11 cellular contexts compared by ENCODE assay signal in genomic region chr2:232568161-232568560, GRCh38. TPM values are rescaled to one million over a fixed set of nuclear protein-coding genes. Genes with fewer than 3 reads are reported as not detected.
DNase-seq lines count a peak whose midpoint lies in the region; ATAC-seq and TF ChIP-seq lines count a peak whose summit lies in the region.
"Had no signal": no experiment of that assay in that cellular context is flagged by ENCODE, and none has a peak within 500 bp of the region (broad histone marks: within the 10 kb centered on the region; RNA-seq: fewer than 3 reads in every experiment).

No MANE protein-coding gene starts in this region.

- peak overlapping the region; percentile 16 for H3K4me3 Mint-ChIP-seq in endothelial cell (ENCODE audit: unreplicated experiment)
- H3K4me3 Mint-ChIP-seq in stimulated activated naive CD8-positive, alpha-beta T cell treated with anti-CD3 and anti-CD28 coated beads, Interleukin-15, amount 100 ng/mL, for 72 hours, result no peak overlapping the region
- H3K4me3 Mint-ChIP-seq: brain had no signal

- DNase-seq in GM03348 (ENCODE audit: low spot score), result peak; percentile 86
- peak; percentile 45 for DNase-seq in NCI-H460 (ENCODE audit: extremely low read depth, low read depth)
- DNase-seq in endothelial cell (ENCODE audit: low spot score), result no peak
- DNase-seq in omental fat pad (ENCODE audit: low spot score), result no peak
- no peak for DNase-seq in putamen (ENCODE audit: low spot score)
- no peak for DNase-seq in stimulated activated naive CD8-positive, alpha-beta T cell treated with anti-CD3 and anti-CD28 coated beads, Interleukin-15, amount 100 ng/mL, for 72 hours
- DNase-seq in DMS79 treated with DMSO at 0.1 percent for 48 hours (lab: John Stamatoyannopoulos, UW), result no peak
- DNase-seq: NCI-H1048, occipital lobe had no signal

- TF ChIP-seq CTCF in endothelial cell (IDR thresholded peaks at IDR 0.05; ENCODE audit: unreplicated experiment) (no peak), omental fat pad (IDR thresholded peaks at IDR 0.05) (no peak)

- H3K4me1 Mint-ChIP-seq in endothelial cell (ENCODE audit: unreplicated experiment), result no peaks in the 10 kb centered on the region
- no peaks in the 10 kb centered on the region for H3K4me1 Mint-ChIP-seq in stimulated activated naive CD8-positive, alpha-beta T cell treated with anti-CD3 and anti-CD28 coated beads, Interleukin-15, amount 100 ng/mL, for 72 hours

- H3K36me3 Mint-ChIP-seq in endothelial cell (ENCODE audit: low read depth, unreplicated experiment), result peaks cover 63% of the 10 kb centered on the region

- ATAC-seq in omental fat pad (ENCODE audit: low FRiP score) (peak; percentile 63), HG03175 (IDR thresholded peaks at IDR 0.05; ENCODE audit: unreplicated experiment) (no peak)
- ATAC-seq in stimulated activated naive CD8-positive, alpha-beta T cell treated with anti-CD3 and anti-CD28 coated beads, Interleukin-15, amount 100 ng/mL, for 72 hours, result no peak

- no peaks in the 10 kb centered on the region for H3K9me3 Mint-ChIP-seq in endothelial cell (ENCODE audit: unreplicated experiment)
- no peaks in the 10 kb centered on the region for H3K9me3 Mint-ChIP-seq in stimulated activated naive CD8-positive, alpha-beta T cell treated with anti-CD3 and anti-CD28 coated beads, Interleukin-15, amount 100 ng/mL, for 72 hours
- H3K9me3 Mint-ChIP-seq: brain had no signal

- peak overlapping the region; percentile 4 for H3K27ac Mint-ChIP-seq in endothelial cell (ENCODE audit: unreplicated experiment)
- no peak overlapping the region for H3K27ac Mint-ChIP-seq in stimulated activated naive CD8-positive, alpha-beta T cell treated with anti-CD3 and anti-CD28 coated beads, Interleukin-15, amount 100 ng/mL, for 72 hours

- H3K27me3 Mint-ChIP-seq in endothelial cell (ENCODE audit: unreplicated experiment), result peaks cover 4% of the 10 kb centered on the region
- H3K27me3 Mint-ChIP-seq in stimulated activated naive CD8-positive, alpha-beta T cell treated with anti-CD3 and anti-CD28 coated beads, Interleukin-15, amount 100 ng/mL, for 72 hours, result no peaks in the 10 kb centered on the region
- H3K27me3 Mint-ChIP-seq: brain had no signal

RNA-seq across cellular contexts. Expression of gene EIF4E2, which starts 17.7 kb away (rescaled TPM):
- 59.7 and 67.1 TPM in 2 replicates for total RNA-seq in NCI-H460 (2014; rRNA removed; shearing (Covaris generic))
- polyA plus RNA-seq in NCI-H460 (2014; cell fraction: nucleus; rRNA removed), result 54.0 and 58.5 TPM in 2 replicates
- total RNA-seq in endothelial cell (ENCODE audit: unreplicated experiment) (94.8 TPM), omental fat pad (10 to 100 TPM; 32.2 to 45.4 (median 37.8) TPM)

RNA-seq across cellular contexts. Expression of gene TIGD1, which starts 17.8 kb away (rescaled TPM):
- 17.6 and 17.7 TPM in 2 replicates for total RNA-seq in NCI-H460 (2014; rRNA removed; shearing (Covaris generic))
- polyA plus RNA-seq in NCI-H460 (2014; cell fraction: nucleus; rRNA removed), result 21.8 and 29.7 TPM in 2 replicates
- 3.7 TPM for total RNA-seq in endothelial cell (ENCODE audit: unreplicated experiment)
- total RNA-seq in omental fat pad, result 1 to 10 TPM; 1.5 to 3.8 (median 2.4) TPM

RNA-seq across cellular contexts. Expression of gene CHRNG, which starts 28.7 kb away (rescaled TPM):
- total RNA-seq in NCI-H460 (2014; rRNA removed; shearing (Covaris generic)), result not detected in 2 replicates
- not detected in 2 replicates for polyA plus RNA-seq in NCI-H460 (2014; cell fraction: nucleus; rRNA removed)
- total RNA-seq in endothelial cell (ENCODE audit: unreplicated experiment), result not detected
- not detected for total RNA-seq in omental fat pad

RNA-seq across cellular contexts. Expression of gene CHRND, which starts 42.2 kb away (rescaled TPM):
- total RNA-seq in NCI-H460 (2014; rRNA removed; shearing (Covaris generic)), result 0.05 TPM in 1 of 2 replicates, not detected in the other
- not detected in 2 replicates for polyA plus RNA-seq in NCI-H460 (2014; cell fraction: nucleus; rRNA removed)
- not detected for total RNA-seq in endothelial cell (ENCODE audit: unreplicated experiment)
- not detected for total RNA-seq in omental fat pad
- total RNA-seq: occipital lobe had no signal

RNA-seq across cellular contexts. Expression of gene PRSS56, which starts 48.0 kb away (rescaled TPM):
- total RNA-seq in NCI-H460 (2014; rRNA removed; shearing (Covaris generic)), result not detected in 2 replicates
- polyA plus RNA-seq in NCI-H460 (2014; cell fraction: nucleus; rRNA removed), result not detected in 2 replicates
- total RNA-seq in endothelial cell (ENCODE audit: unreplicated experiment) (not detected), omental fat pad (not detected)
- total RNA-seq: occipital lobe had no signal

Comparison
In these comparisons a context has a peak if more than half of its experiments do, and no peak if none do; other contexts are left out.
1. DNase-seq: peak in GM03348 (single experiment) and NCI-H460 (single experiment); none in endothelial cell (single experiment), omental fat pad (single experiment), putamen (single experiment), stimulated activated naive CD8-positive, alpha-beta T cell treated with anti-CD3 and anti-CD28 coated beads, Interleukin-15, amount 100 ng/mL, for 72 hours (0 of 2) and DMS79 treated with DMSO at 0.1 percent for 48 hours (single experiment).